Comparison of ENCODE assay signal across 9 cellular contexts in the genomic region with DNA sequence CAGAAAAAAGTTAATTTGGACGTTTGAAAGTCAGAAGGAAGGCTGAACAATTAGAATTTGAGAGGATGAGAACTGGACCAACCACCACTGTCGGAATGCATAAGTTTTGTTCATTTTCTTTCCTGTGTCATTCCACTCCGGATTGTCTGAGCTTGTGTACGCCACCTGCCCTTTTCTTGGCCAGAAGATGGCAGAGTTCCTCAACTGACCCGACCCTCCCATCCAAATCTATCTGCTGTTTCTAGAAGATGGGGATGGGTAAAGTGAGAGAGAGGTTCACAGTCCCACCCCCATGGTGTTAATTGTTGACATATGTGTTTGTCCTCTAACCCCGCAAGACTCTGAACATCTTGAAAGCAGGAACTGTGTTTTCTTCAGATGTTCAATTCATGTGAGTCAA.
DNase-seq lines count a peak whose midpoint lies in the region; ATAC-seq and TF ChIP-seq lines count a peak whose summit lies in the region.
"Had no signal": no experiment of that assay in that cellular context is flagged by ENCODE, and none has a peak within 500 bp of the region (broad histone marks: within the 10 kb centered on the region; RNA-seq: fewer than 3 reads in every experiment).

No MANE protein-coding gene starts in this region.

- H3K23me2 ChIP-seq in H9 (ENCODE audit: insufficient read length, low read depth, low read length, poor library complexity, severe bottlenecking): no peaks in the 10 kb centered on the region

- no peak overlapping the region for H3K4ac ChIP-seq in H9 (ENCODE audit: low read depth, low read length)

- H3K79me1 ChIP-seq in H9 (ENCODE audit: insufficient read depth, low read depth, low read length, poor library complexity, severe bottlenecking): no peaks in the 10 kb centered on the region

- no peak overlapping the region for H2BK120ac ChIP-seq in H9 (ENCODE audit: low read depth, low read length, poor library complexity, severe bottlenecking)

- peaks cover 2% of the 10 kb centered on the region; the same call in 1 of the 2 replicates for H3K27me3 Mint-ChIP-seq in H9 (ENCODE audit: low read depth)
- H3K27me3 Mint-ChIP-seq in T-cell: peaks cover 0 to 6% of the 10 kb centered on the region in 2 donors

- POLR2A ChIA-PET in T-cell (lab: Charles Lee): no interaction called here

- no peaks in the 10 kb centered on the region for H4K20me1 ChIP-seq in H9 (ENCODE audit: control insufficient read depth, insufficient read depth, insufficient read length)

- H3K4me3 Mint-ChIP-seq in H9 (no peak overlapping the region), T-cell (no peak overlapping the region)

- peaks cover 2 to 5% (median 4%) of the 10 kb centered on the region in 3 experiments; a peak in 5 of 7 replicates for H3K36me3 Mint-ChIP-seq in H9 (ENCODE audit: insufficient read depth in 1 of 3, low read depth in 3 of 3)
- H3K36me3 Mint-ChIP-seq in T-cell: no peaks in the 10 kb centered on the region

- DNase-seq in DMS 273 (lab: John Stamatoyannopoulos, UW; ENCODE audit: unreplicated experiment) (peak; percentile 24), DMS 273 treated with DMSO at 0.1 percent for 48 hours (lab: John Stamatoyannopoulos, UW) (no peak), H9 (no peak), T-cell (peak in 19 of 34 experiments; percentile 4 to 30 (median 12)), left kidney (ENCODE audit: low read depth, low spot score) (peak; percentile 51), DMS153 treated with DMSO at 0.1 percent for 48 hours (lab: John Stamatoyannopoulos, UW; ENCODE audit: unreplicated experiment) (no peak), islet precursor cell (no peak)
- DNase-seq in stimulated activated CD8-positive, alpha-beta memory T cell treated with anti-CD3 and anti-CD28 coated beads, Interleukin-4, amount 100 ng/mL, for 48 hours: no peak

- CTCF ChIA-PET in T-cell (lab: Charles Lee): interaction anchor here in 1 of 2 donors (0.6 kb wide), 1 partner anchor 620 kb away, joined by 7 read pairs; no protein-coding TSS in a partner anchor

- no peak overlapping the region for H3K23ac ChIP-seq in H9 (ENCODE audit: insufficient read length, low read depth, low read length)

- no peak overlapping the region for H2BK15ac ChIP-seq in H9 (ENCODE audit: low read depth, low read length)

- no peak overlapping the region for H2AK5ac ChIP-seq in H9 (ENCODE audit: insufficient read length, low read length)

- no peak overlapping the region for H3K56ac ChIP-seq in H9 (ENCODE audit: insufficient read length, low read depth, low read length)

- no peaks in the 10 kb centered on the region for H3K4me1 ChIP-seq in H9 (ENCODE audit: insufficient read depth, low read length)

- no peaks in the 10 kb centered on the region for H3K9me3 ChIP-seq in H9 (ENCODE audit: control insufficient read depth, low read depth, low read length)

- H3K4me2 ChIP-seq in H9 (ENCODE audit: insufficient read depth, insufficient read length, low read length): no peak overlapping the region

- H2BK12ac ChIP-seq in H9 (ENCODE audit: insufficient read length, low read depth, low read length): no peak overlapping the region

- TF ChIP-seq CTCF in H9 (conservative IDR thresholded peaks at IDR 0.05): peak; percentile 69

- H2AFZ ChIP-seq in H9 (ENCODE audit: low read length): no peak overlapping the region

- no peaks in the 10 kb centered on the region for H3K27me3 ChIP-seq in H9 (ENCODE audit: insufficient read depth, low read length)
- H3K27me3 ChIP-seq: cardiac muscle cell had no signal

- WGBS in H9 (ENCODE audit: extremely low coverage, insufficient read length, low lambda C conversion rate): no CpG with 5 or more reads among the region's 6 CpGs

- H3K18ac ChIP-seq in H9 (ENCODE audit: insufficient read length, low read depth, low read length): no peak overlapping the region

- H3K9ac ChIP-seq in H9 (ENCODE audit: extremely low read depth, insufficient read length, low read length): no peak overlapping the region

- peak in 2 of 4 experiments; percentile 48 to 63 for ATAC-seq in T-cell (replicated peaks in 1 of 4)

- H2BK20ac ChIP-seq in H9 (ENCODE audit: low read depth, low read length, poor library complexity, severe bottlenecking): no peak overlapping the region

- no peak overlapping the region for H4K5ac ChIP-seq in H9 (ENCODE audit: insufficient read length, low read depth, low read length)

- no peaks in the 10 kb centered on the region for H3K79me2 ChIP-seq in H9 (ENCODE audit: insufficient read depth, low read length)

- H4K8ac ChIP-seq in H9 (replicated peaks; ENCODE audit: insufficient read length, low read depth, low read length): no peak overlapping the region

- H3K9me3 Mint-ChIP-seq in H9 (peaks cover 4 to 9% of the 10 kb centered on the region in 2 experiments; a peak in 3 of 5 replicates), T-cell (no peaks in the 10 kb centered on the region)

- no peak overlapping the region for H2BK5ac ChIP-seq in H9 (ENCODE audit: insufficient read length, low read length)

- H3T11ph ChIP-seq in H9 (ENCODE audit: low read length): no peak overlapping the region

- H3K4me1 Mint-ChIP-seq in H9: no peaks in the 10 kb centered on the region
- peaks cover 6 to 15% (median 13%) of the 10 kb centered on the region in 3 donors for H3K4me1 Mint-ChIP-seq in T-cell

- no peak overlapping the region for H3K14ac ChIP-seq in H9 (ENCODE audit: insufficient read depth, low read length)

- H3K27ac Mint-ChIP-seq in H9: no peak overlapping the region
- no peak overlapping the region for H3K27ac Mint-ChIP-seq in T-cell

- H3K27ac ChIP-seq in H9 (ENCODE audit: insufficient read length, low read depth, low read length): no peak overlapping the region
- H3K27ac ChIP-seq: cardiac muscle cell had no signal

- H4K91ac ChIP-seq in H9 (ENCODE audit: insufficient read length, low read depth, low read length): no peak overlapping the region

Comparison
In these comparisons a context has a peak if more than half of its experiments do, and no peak if none do; other contexts are left out.
1. DNase-seq: peak in DMS 273 (single experiment), T-cell (19 of 34) and left kidney (single experiment); none in DMS 273 treated with DMSO at 0.1 percent for 48 hours (single experiment), H9 (single experiment), stimulated activated CD8-positive, alpha-beta memory T cell treated with anti-CD3 and anti-CD28 coated beads, Interleukin-4, amount 100 ng/mL, for 48 hours (single experiment), DMS153 treated with DMSO at 0.1 percent for 48 hours (single experiment) and islet precursor cell (single experiment).